ENCODE assay signal across 26 cellular contexts in genomic region chr4:41614519-41614918, GRCh38.
"Had no signal": no experiment of that assay in that cellular context is flagged by ENCODE, and none has a peak within 500 bp of the region (broad histone marks: within the 10 kb centered on the region; RNA-seq: fewer than 3 reads in every experiment).

No MANE protein-coding gene starts in this region.

- ATAC-seq: activated CD8-positive, alpha-beta memory T cell treated with anti-CD3 and anti-CD28 coated beads, Interleukin-2, amount 10 ng/mL, durations not matched to agents 7 days and 5 days; activated naive CD4-positive, alpha-beta T cell treated with anti-CD3 and anti-CD28 coated beads, Interleukin-2, amount 50 U/mL, for 72 hours; Panc1; SK-N-SH treated with all-trans-retinoic acid at 6 μM for 48 hours; WTC11 had no signal

- H3K36me3 Mint-ChIP-seq: activated CD8-positive, alpha-beta memory T cell treated with anti-CD3 and anti-CD28 coated beads, Interleukin-2, amount 10 ng/mL, durations not matched to agents 7 days and 5 days; activated naive CD4-positive, alpha-beta T cell treated with anti-CD3 and anti-CD28 coated beads, Interleukin-2, amount 50 U/mL, for 72 hours; WTC11 had no signal

- H3K27me3 ChIP-seq: MG63, SJSA1 had no signal

- H3K27me3 Mint-ChIP-seq: activated CD4-positive, alpha-beta T cell treated with anti-CD3 and anti-CD28 coated beads, Interleukin-2, amount 10 ng/mL, durations not matched to agents 24 days and 14 days; activated CD8-positive, alpha-beta memory T cell treated with anti-CD3 and anti-CD28 coated beads, Interleukin-2, amount 10 ng/mL, durations not matched to agents 7 days and 5 days had no signal

- H3K4me3 ChIP-seq: MG63 had no signal

- H3K9me3 ChIP-seq: MG63, SJSA1 had no signal

- H3K4me3 Mint-ChIP-seq: activated CD4-positive, alpha-beta T cell treated with anti-CD3 and anti-CD28 coated beads, Interleukin-2, amount 10 ng/mL, durations not matched to agents 24 days and 14 days; activated CD8-positive, alpha-beta memory T cell treated with anti-CD3 and anti-CD28 coated beads, Interleukin-2, amount 10 ng/mL, durations not matched to agents 7 days and 5 days; activated T-cell treated with anti-CD3 and anti-CD28 coated beads, Interleukin-2, amount 50 U/mL, for 24 hours; activated T-helper 1 cell treated with anti-CD3 and anti-CD28 coated beads, Interleukin-12 subunit alpha, Interleukin-12 subunit beta, Interleukin-2, Interleukin-4 antibody, amounts not matched to agents 30 ng/mL and 10 ng/mL and 1 ng/mL, durations not matched to agents 14 hours and 24 hours and 36 hours; T-helper 2 cell treated with Interferon-gamma antibody and Interleukin-4, amounts not matched to agents 5 μg/mL and 100 μg/mL, for 36 hours; WTC11 had no signal

- H3K4me2 ChIP-seq: KMS-11 had no signal

- DNase-seq: activated CD4-positive, alpha-beta T cell treated with anti-CD3 and anti-CD28 coated beads, Interleukin-2, amount 10 ng/mL, durations not matched to agents 24 days and 14 days; activated CD4-positive, alpha-beta T cell treated with anti-CD3 and anti-CD28 coated beads, Interleukin-2, amount 50 U/mL, for 48 hours; activated CD4-positive, CD25-positive, alpha-beta regulatory T cell treated with anti-CD3 and anti-CD28 coated beads, Interleukin-2, amount 50 U/mL, for 72 hours; activated CD8-positive, alpha-beta memory T cell treated with anti-CD3 and anti-CD28 coated beads, Interleukin-2, amount 10 ng/mL, durations not matched to agents 7 days and 5 days; activated effector memory CD4-positive, alpha-beta T cell treated with Interleukin-2 at 50 U/mL for 16 hours; activated naive CD4-positive, alpha-beta T cell treated with Interleukin-2 at 50 U/mL for 16 hours; activated T-cell treated with anti-CD3 and anti-CD28 coated beads, Interleukin-2, amount 50 U/mL, for 24 hours; MG63; NCI-H1105 treated with DMSO at 0.1 percent for 48 hours; NCI-H1436 treated with DMSO at 0.1 percent for 48 hours; NCI-H187; NCI-H2081; NCI-H510A treated with DMSO at 0.1 percent for 48 hours; NCI-H69; NK-92 treated with Interleukin-12 subunit alpha and Interleukin-12 subunit beta, amount 100 ng/mL, for 24 hours; OCI-M1; RPMI8226; SW 1271 had no signal

- H3K9me3 Mint-ChIP-seq: activated CD4-positive, alpha-beta T cell treated with anti-CD3 and anti-CD28 coated beads, Interleukin-2, amount 10 ng/mL, durations not matched to agents 24 days and 14 days; activated naive CD4-positive, alpha-beta T cell treated with anti-CD3 and anti-CD28 coated beads, Interleukin-2, amount 50 U/mL, for 72 hours; activated T-cell treated with anti-CD3 and anti-CD28 coated beads, Interleukin-2, amount 50 U/mL, for 24 hours; activated T-helper 1 cell treated with anti-CD3 and anti-CD28 coated beads, Interleukin-12 subunit alpha, Interleukin-12 subunit beta, Interleukin-2, Interleukin-4 antibody, amounts not matched to agents 30 ng/mL and 10 ng/mL and 1 ng/mL, durations not matched to agents 14 hours and 24 hours and 36 hours; T-helper 2 cell treated with Interferon-gamma antibody and Interleukin-4, amounts not matched to agents 5 μg/mL and 100 μg/mL, for 36 hours; WTC11 had no signal

- H3K36me3 ChIP-seq: SJSA1 had no signal

- H3K9ac ChIP-seq: KMS-11 had no signal

- H3K4me1 Mint-ChIP-seq: activated CD4-positive, alpha-beta T cell treated with anti-CD3 and anti-CD28 coated beads, Interleukin-2, amount 10 ng/mL, durations not matched to agents 24 days and 14 days; activated CD8-positive, alpha-beta memory T cell treated with anti-CD3 and anti-CD28 coated beads, Interleukin-2, amount 10 ng/mL, durations not matched to agents 7 days and 5 days had no signal

- H3K27ac ChIP-seq: KMS-11, SJSA1 had no signal

- H3K27ac Mint-ChIP-seq: activated CD4-positive, alpha-beta T cell treated with anti-CD3 and anti-CD28 coated beads, Interleukin-2, amount 10 ng/mL, durations not matched to agents 24 days and 14 days; activated CD8-positive, alpha-beta memory T cell treated with anti-CD3 and anti-CD28 coated beads, Interleukin-2, amount 10 ng/mL, durations not matched to agents 7 days and 5 days; activated naive CD4-positive, alpha-beta T cell treated with anti-CD3 and anti-CD28 coated beads, Interleukin-2, amount 50 U/mL, for 72 hours; activated T-cell treated with anti-CD3 and anti-CD28 coated beads, Interleukin-2, amount 50 U/mL, for 24 hours; activated T-helper 1 cell treated with anti-CD3 and anti-CD28 coated beads, Interleukin-12 subunit alpha, Interleukin-12 subunit beta, Interleukin-2, Interleukin-4 antibody, amounts not matched to agents 30 ng/mL and 10 ng/mL and 1 ng/mL, durations not matched to agents 14 hours and 24 hours and 36 hours; T-helper 2 cell treated with Interferon-gamma antibody and Interleukin-4, amounts not matched to agents 5 μg/mL and 100 μg/mL, for 36 hours; WTC11 had no signal
